1 cellular context compared by ENCODE assay signal in genomic region chr19:6480843-6481415, GRCh38.
A peak's percentile ranks its signal among the peaks of the same experiment; 100 is the strongest.
TF ChIP-seq lines count a peak whose summit lies in the region.

No MANE protein-coding gene starts in this region.

TF ChIP-seq in HepG2, 621 proteins besides CTCF, POLR2A, EP300 and RAD21:
- TF ChIP-seq, protein P1, sequence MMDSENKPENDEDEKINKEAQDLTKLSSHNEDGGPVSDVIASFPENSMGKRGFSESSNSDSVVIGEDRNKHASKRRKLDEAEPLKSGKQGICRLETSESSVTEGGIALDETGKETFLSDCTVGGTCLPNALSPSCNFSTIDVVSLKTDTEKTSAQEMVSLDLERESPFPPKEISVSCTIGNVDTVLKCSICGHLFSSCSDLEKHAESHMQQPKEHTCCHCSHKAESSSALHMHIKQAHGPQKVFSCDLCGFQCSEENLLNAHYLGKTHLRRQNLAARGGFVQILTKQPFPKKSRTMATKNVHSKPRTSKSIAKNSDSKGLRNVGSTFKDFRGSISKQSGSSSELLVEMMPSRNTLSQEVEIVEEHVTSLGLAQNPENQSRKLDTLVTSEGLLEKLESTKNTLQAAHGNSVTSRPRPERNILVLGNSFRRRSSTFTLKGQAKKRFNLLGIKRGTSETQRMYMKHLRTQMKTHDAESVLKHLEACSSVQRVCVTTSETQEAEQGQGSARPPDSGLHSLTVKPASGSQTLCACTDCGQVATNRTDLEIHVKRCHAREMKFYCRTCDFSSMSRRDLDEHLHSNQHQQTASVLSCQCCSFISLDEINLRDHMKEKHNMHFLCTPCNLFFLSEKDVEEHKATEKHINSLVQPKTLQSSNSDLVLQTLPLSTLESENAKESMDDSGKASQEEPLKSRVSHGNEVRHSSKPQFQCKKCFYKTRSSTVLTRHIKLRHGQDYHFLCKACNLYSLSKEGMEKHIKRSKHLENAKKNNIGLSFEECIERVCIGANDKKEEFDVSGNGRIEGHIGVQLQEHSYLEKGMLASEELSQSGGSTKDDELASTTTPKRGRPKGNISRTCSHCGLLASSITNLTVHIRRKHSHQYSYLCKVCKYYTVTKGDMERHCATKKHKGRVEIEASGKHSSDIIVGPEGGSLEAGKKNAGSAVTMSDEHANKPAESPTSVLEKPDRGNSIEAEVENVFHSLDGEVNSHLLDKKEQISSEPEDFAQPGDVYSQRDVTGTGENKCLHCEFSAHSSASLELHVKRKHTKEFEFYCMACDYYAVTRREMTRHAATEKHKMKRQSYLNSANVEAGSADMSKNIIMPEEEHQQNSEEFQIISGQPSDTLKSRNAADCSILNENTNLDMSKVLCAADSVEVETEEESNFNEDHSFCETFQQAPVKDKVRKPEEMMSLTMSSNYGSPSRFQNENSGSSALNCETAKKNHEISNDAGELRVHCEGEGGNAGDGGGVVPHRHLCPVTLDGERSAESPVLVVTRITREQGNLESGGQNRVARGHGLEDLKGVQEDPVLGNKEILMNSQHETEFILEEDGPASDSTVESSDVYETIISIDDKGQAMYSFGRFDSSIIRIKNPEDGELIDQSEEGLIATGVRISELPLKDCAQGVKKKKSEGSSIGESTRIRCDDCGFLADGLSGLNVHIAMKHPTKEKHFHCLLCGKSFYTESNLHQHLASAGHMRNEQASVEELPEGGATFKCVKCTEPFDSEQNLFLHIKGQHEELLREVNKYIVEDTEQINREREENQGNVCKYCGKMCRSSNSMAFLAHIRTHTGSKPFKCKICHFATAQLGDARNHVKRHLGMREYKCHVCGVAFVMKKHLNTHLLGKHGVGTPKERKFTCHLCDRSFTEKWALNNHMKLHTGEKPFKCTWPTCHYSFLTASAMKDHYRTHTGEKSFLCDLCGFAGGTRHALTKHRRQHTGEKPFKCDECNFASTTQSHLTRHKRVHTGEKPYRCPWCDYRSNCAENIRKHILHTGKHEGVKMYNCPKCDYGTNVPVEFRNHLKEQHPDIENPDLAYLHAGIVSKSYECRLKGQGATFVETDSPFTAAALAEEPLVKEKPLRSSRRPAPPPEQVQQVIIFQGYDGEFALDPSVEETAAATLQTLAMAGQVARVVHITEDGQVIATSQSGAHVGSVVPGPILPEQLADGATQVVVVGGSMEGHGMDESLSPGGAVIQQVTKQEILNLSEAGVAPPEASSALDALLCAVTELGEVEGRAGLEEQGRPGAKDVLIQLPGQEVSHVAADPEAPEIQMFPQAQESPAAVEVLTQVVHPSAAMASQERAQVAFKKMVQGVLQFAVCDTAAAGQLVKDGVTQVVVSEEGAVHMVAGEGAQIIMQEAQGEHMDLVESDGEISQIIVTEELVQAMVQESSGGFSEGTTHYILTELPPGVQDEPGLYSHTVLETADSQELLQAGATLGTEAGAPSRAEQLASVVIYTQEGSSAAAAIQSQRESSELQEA (CRISPR knock-in tag; IDR thresholded peaks at IDR 0.05; ENCODE audit: not compliant biosample characterization), result no peak
- TF ChIP-seq SALL2 (CRISPR knock-in tag; IDR thresholded peaks at IDR 0.05), result 0 out of 2 replicates have a peak, but pooled peaks have one; percentile 7
- no peak for TF ChIP-seq ZFP36 (IDR thresholded peaks at IDR 0.05; ENCODE audit: borderline replicate concordance, low read depth, low read length, partially characterized antibody)
